ENCODE assay signal across 1 cellular context in the genomic region with DNA sequence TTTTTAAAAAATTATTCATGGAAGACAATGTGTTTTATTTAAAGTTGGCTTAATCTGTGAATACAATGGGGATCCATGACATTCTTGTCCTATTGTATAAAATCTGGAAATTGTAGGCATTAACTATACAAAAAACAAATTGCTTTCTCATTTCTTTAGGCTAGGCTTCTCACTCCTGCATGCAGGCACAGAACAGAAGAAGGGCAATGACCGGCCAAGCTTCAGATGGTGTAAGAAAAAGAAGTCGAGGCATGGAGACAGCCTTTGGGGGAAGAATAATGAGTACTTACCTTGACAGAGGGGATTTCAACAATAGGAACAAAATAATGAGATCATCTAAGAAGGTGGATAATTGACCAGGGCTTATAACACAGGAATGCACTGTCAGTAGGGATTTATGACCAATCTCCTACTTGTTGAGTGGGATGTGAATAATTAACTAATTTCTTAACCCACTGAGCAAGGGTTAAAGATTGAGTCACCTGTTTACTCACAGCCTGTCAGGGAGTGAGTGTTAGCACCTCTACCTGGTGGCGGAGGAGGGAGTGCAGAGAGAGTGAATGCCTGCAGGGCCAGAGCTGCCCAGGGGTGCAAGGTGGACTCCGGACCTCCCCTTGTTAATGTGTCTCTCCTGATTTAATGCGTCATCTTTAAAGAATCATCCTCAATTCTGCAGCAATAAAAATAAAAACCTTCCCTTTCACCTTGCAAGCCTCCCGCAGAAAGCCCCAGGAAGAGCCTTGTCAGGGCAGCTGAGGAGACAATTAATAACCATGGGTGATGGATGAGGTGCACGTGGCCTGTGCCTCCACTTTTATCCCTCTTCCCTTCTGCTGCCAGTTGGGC.
A peak's percentile ranks its signal among the peaks of the same experiment; 100 is the strongest.
TF ChIP-seq lines count a peak whose summit lies in the region.

No MANE protein-coding gene starts in this region.

TF ChIP-seq in HepG2, 621 proteins besides CTCF, POLR2A, EP300 and RAD21 (continued from another document and continues in another):
- TF ChIP-seq, protein P1, sequence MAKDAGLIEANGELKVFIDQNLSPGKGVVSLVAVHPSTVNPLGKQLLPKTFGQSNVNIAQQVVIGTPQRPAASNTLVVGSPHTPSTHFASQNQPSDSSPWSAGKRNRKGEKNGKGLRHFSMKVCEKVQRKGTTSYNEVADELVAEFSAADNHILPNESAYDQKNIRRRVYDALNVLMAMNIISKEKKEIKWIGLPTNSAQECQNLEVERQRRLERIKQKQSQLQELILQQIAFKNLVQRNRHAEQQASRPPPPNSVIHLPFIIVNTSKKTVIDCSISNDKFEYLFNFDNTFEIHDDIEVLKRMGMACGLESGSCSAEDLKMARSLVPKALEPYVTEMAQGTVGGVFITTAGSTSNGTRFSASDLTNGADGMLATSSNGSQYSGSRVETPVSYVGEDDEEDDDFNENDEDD (CRISPR knock-in tag; IDR thresholded peaks at IDR 0.05; ENCODE audit: borderline replicate concordance): no peak
- TF ChIP-seq NFKBIZ (CRISPR knock-in tag; IDR thresholded peaks at IDR 0.05) (no peak), AHR (CRISPR knock-in tag; IDR thresholded peaks at IDR 0.05) (no peak), EEA1 (CRISPR knock-in tag; IDR thresholded peaks at IDR 0.05; ENCODE audit: borderline replicate concordance) (no peak), KDM1A (CRISPR knock-in tag; IDR thresholded peaks at IDR 0.05) (no peak), ZNF879 (CRISPR knock-in tag; IDR thresholded peaks at IDR 0.05) (no peak), ZNF574 (CRISPR knock-in tag; IDR thresholded peaks at IDR 0.05) (peak; percentile 50; the same call in 1 of the 2 replicates), ZNF230 (CRISPR knock-in tag; IDR thresholded peaks at IDR 0.05) (no peak), SP5 (CRISPR knock-in tag; IDR thresholded peaks at IDR 0.05; ENCODE audit: borderline replicate concordance, low read depth) (no peak), ZNF567 (CRISPR knock-in tag; IDR thresholded peaks at IDR 0.05; ENCODE audit: borderline replicate concordance) (no peak), KLF13 (CRISPR knock-in tag; IDR thresholded peaks at IDR 0.05) (no peak), NCOA5 (CRISPR knock-in tag; IDR thresholded peaks at IDR 0.05) (no peak), ATRX (CRISPR knock-in tag; IDR thresholded peaks at IDR 0.05; ENCODE audit: borderline replicate concordance) (no peak), FUBP1 (CRISPR knock-in tag; IDR thresholded peaks at IDR 0.05; ENCODE audit: borderline replicate concordance) (no peak), DNMT3B (CRISPR knock-in tag; conservative IDR thresholded peaks at IDR 0.05) (no peak), CCDC6 (CRISPR knock-in tag; IDR thresholded peaks at IDR 0.05) (no peak), XRCC5 (optimal IDR thresholded peaks at IDR 0.05; ENCODE audit: low read length) (peak; percentile 43), KLF16 (CRISPR knock-in tag; IDR thresholded peaks at IDR 0.05) (no peak), MTA1 (CRISPR knock-in tag; IDR thresholded peaks at IDR 0.05; ENCODE audit: borderline replicate concordance) (no peak), NFKB2 (CRISPR knock-in tag; IDR thresholded peaks at IDR 0.05; ENCODE audit: borderline replicate concordance) (no peak), HNRNPLL (IDR thresholded peaks at IDR 0.05; ENCODE audit: low read depth, low read length, poor library complexity, severe bottlenecking) (no peak), SMARCE1 (IDR thresholded peaks at IDR 0.05; ENCODE audit: borderline replicate concordance) (no peak), ZNF350 (CRISPR knock-in tag; IDR thresholded peaks at IDR 0.05; ENCODE audit: borderline replicate concordance, low read depth) (peak; percentile 76), ZNF224 (CRISPR knock-in tag; IDR thresholded peaks at IDR 0.05) (0 out of 2 replicates have a peak, but pooled peaks have one; percentile 70), ZEB1 (IDR thresholded peaks at IDR 0.05; ENCODE audit: insufficient replicate concordance, low read depth) (peak; percentile 94), ZNF549 (CRISPR knock-in tag; IDR thresholded peaks at IDR 0.05) (no peak), GRHL1 (CRISPR knock-in tag; conservative IDR thresholded peaks at IDR 0.05) (no peak), ZSCAN31 (CRISPR knock-in tag; IDR thresholded peaks at IDR 0.05; ENCODE audit: low read depth) (no peak), ARNT2 (CRISPR knock-in tag; IDR thresholded peaks at IDR 0.05; ENCODE audit: low read depth) (no peak), ZBTB21 (CRISPR knock-in tag; IDR thresholded peaks at IDR 0.05) (no peak), TBL1XR1 (IDR thresholded peaks at IDR 0.05; ENCODE audit: borderline replicate concordance, low read length, partially characterized antibody) (no peak), ZNF430 (CRISPR knock-in tag; IDR thresholded peaks at IDR 0.05) (peak; percentile 40; the same call in 1 of the 2 replicates), ZNF446 (CRISPR knock-in tag; IDR thresholded peaks at IDR 0.05) (no peak), FOXM1 (CRISPR knock-in tag; IDR thresholded peaks at IDR 0.05) (no peak), KLF6 (CRISPR knock-in tag; IDR thresholded peaks at IDR 0.05) (0 out of 2 replicates have a peak, but pooled peaks have one; percentile 52), ZXDC (CRISPR knock-in tag; IDR thresholded peaks at IDR 0.05) (no peak), ZNF841 (CRISPR knock-in tag; IDR thresholded peaks at IDR 0.05; ENCODE audit: borderline replicate concordance) (no peak), HNF4A (CRISPR knock-in tag; IDR thresholded peaks at IDR 0.05) (peak; percentile 73), ZBTB42 (CRISPR knock-in tag; IDR thresholded peaks at IDR 0.05) (no peak), TOE1 (CRISPR knock-in tag; IDR thresholded peaks at IDR 0.05) (no peak), ZNF781 (CRISPR knock-in tag; IDR thresholded peaks at IDR 0.05; ENCODE audit: borderline replicate concordance, not compliant biosample characterization) (no peak), ZNF616 (CRISPR knock-in tag; IDR thresholded peaks at IDR 0.05; ENCODE audit: low read depth) (no peak), ZNF782 (CRISPR knock-in tag; IDR thresholded peaks at IDR 0.05; ENCODE audit: borderline replicate concordance) (no peak), ATF7-NPFF (CRISPR knock-in tag; IDR thresholded peaks at IDR 0.05; ENCODE audit: low read depth) (no peak), ZNF737 (CRISPR knock-in tag; IDR thresholded peaks at IDR 0.05; ENCODE audit: borderline replicate concordance) (no peak), HMG20B (CRISPR knock-in tag; conservative IDR thresholded peaks at IDR 0.05) (no peak), ATF6 (CRISPR knock-in tag; conservative IDR thresholded peaks at IDR 0.05) (no peak), ZNF253 (CRISPR knock-in tag; IDR thresholded peaks at IDR 0.05; ENCODE audit: borderline replicate concordance) (no peak), TSC22D2 (CRISPR knock-in tag; IDR thresholded peaks at IDR 0.05; ENCODE audit: borderline replicate concordance) (no peak), PHF20 (CRISPR knock-in tag; IDR thresholded peaks at IDR 0.05) (no peak), SPEN (CRISPR knock-in tag; IDR thresholded peaks at IDR 0.05; ENCODE audit: low read depth) (peak; percentile 69), GTF3A (CRISPR knock-in tag; conservative IDR thresholded peaks at IDR 0.05) (no peak), CC2D1A (CRISPR knock-in tag; IDR thresholded peaks at IDR 0.05) (no peak)
- TF ChIP-seq, protein P2, sequence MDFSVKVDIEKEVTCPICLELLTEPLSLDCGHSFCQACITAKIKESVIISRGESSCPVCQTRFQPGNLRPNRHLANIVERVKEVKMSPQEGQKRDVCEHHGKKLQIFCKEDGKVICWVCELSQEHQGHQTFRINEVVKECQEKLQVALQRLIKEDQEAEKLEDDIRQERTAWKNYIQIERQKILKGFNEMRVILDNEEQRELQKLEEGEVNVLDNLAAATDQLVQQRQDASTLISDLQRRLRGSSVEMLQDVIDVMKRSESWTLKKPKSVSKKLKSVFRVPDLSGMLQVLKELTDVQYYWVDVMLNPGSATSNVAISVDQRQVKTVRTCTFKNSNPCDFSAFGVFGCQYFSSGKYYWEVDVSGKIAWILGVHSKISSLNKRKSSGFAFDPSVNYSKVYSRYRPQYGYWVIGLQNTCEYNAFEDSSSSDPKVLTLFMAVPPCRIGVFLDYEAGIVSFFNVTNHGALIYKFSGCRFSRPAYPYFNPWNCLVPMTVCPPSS (IDR thresholded peaks at IDR 0.05): no peak
